Comparison of ENCODE assay signal across 23 cellular contexts in the genomic region with DNA sequence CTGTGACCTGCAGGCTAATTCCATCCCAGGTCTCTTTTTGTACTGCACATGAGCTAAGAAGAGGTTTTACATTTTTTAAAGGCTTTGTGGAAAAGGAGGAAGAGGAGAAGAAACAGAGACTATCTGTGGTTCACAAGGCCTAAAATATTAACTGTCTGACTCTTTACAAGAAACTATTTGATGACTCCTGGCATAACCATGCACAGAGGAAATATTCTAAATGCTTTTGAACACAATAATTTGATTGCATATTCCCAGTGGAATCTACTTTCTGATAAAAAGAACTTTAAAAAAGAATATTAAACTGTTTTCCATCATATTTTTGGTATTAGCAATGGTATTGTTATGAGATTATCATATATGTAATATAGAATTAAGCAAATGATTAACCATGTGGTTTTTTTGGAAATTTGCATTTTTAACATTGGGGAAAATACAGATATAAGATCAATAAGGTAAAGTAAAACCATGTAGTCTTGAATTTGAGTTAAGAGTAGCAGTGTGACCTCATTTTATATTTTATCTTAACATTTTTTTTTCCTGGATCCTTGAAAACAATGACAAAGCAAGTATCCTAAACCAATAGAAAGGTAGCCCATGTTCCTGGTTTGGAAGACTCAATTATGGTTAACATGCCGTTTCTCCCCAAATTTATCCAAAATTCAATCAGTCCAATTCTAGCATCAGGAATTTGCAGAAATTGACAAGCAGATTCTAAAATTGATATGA.
A peak's percentile ranks its signal among the peaks of the same experiment; 100 is the strongest.
DNase-seq lines count a peak whose midpoint lies in the region; FAIRE-seq and TF ChIP-seq lines count a peak whose summit lies in the region.
"Had no signal": no experiment of that assay in that cellular context is flagged by ENCODE, and none has a peak within 500 bp of the region (broad histone marks: within the 10 kb centered on the region; RNA-seq: fewer than 3 reads in every experiment).

No MANE protein-coding gene starts in this region.

- H4K20me1 ChIP-seq in OCI-LY7 (ENCODE audit: insufficient read depth, low read length), result no peaks in the 10 kb centered on the region

- H3K4me3 ChIP-seq in BJ (ENCODE audit: low read depth, low read length) (no peak overlapping the region), OCI-LY7 (ENCODE audit: low read depth, low read length, poor library complexity, severe bottlenecking) (no peak overlapping the region)
- H3K4me3 ChIP-seq: esophagus muscularis mucosa, hepatocyte, psoas muscle, spleen had no signal

- H3K4me3 Mint-ChIP-seq in osteocyte (ENCODE audit: unreplicated experiment), result no peak overlapping the region
- H3K4me3 Mint-ChIP-seq: activated CD4-positive, alpha-beta memory T cell treated with anti-CD3 and anti-CD28 coated beads for 36 hours; activated naive CD4-positive, alpha-beta T cell treated with anti-CD3 and anti-CD28 coated beads for 36 hours; natural killer cell treated with Interleukin-12 subunit alpha and Interleukin-12 subunit beta and Interleukin-15 and Interleukin-18, amount 100 ng/mL, for 72 hours had no signal

- no peak overlapping the region for H2AFZ ChIP-seq in OCI-LY7 (ENCODE audit: low read length)
- H2AFZ ChIP-seq: hepatocyte had no signal

- H3K36me3 ChIP-seq in BJ (ENCODE audit: control insufficient read depth, insufficient read depth, low read length) (no peaks in the 10 kb centered on the region), OCI-LY7 (ENCODE audit: insufficient read depth, low read length) (no peaks in the 10 kb centered on the region)
- H3K36me3 ChIP-seq: esophagus muscularis mucosa, spleen had no signal

- no peaks in the 10 kb centered on the region for H3K9me3 ChIP-seq in OCI-LY7 (ENCODE audit: low read length)
- H3K9me3 ChIP-seq: psoas muscle had no signal

- TF ChIP-seq CTCF in BJ (IDR thresholded peaks at IDR 0.05; ENCODE audit: insufficient read depth, low read depth, low read length) (no peak), osteocyte (IDR thresholded peaks at IDR 0.05) (no peak), OCI-LY7 (conservative IDR thresholded peaks at IDR 0.05; ENCODE audit: low read length) (no peak)

- H3K27me3 ChIP-seq in BJ (ENCODE audit: control insufficient read depth, insufficient read depth, low read length), result no peaks in the 10 kb centered on the region
- H3K27me3 ChIP-seq: esophagus muscularis mucosa, hepatocyte, spleen had no signal

- intact Hi-C loops in OCI-LY7 (cut with micrococcal nuclease; ENCODE audit: unreplicated experiment), result no loop called here

- H3K27me3 Mint-ChIP-seq in osteocyte (ENCODE audit: unreplicated experiment), result no peaks in the 10 kb centered on the region

- peak; percentile 92 for FAIRE-seq in RCC 7860 (lab: Jason Lieb, UNC)
- FAIRE-seq: keratinocyte had no signal

- H3K9me2 ChIP-seq in OCI-LY7 (ENCODE audit: insufficient read depth, low read length), result no peaks in the 10 kb centered on the region

- H3K36me3 Mint-ChIP-seq in osteocyte (ENCODE audit: unreplicated experiment), result no peaks in the 10 kb centered on the region
- H3K36me3 Mint-ChIP-seq: activated CD4-positive, alpha-beta memory T cell treated with anti-CD3 and anti-CD28 coated beads for 36 hours; natural killer cell treated with Interleukin-12 subunit alpha and Interleukin-12 subunit beta and Interleukin-15 and Interleukin-18, amount 100 ng/mL, for 72 hours had no signal

- H3K27ac Mint-ChIP-seq in osteocyte (ENCODE audit: unreplicated experiment), result peak overlapping the region; percentile 76
- H3K27ac Mint-ChIP-seq: activated CD4-positive, alpha-beta memory T cell treated with anti-CD3 and anti-CD28 coated beads for 36 hours; activated naive CD4-positive, alpha-beta T cell treated with anti-CD3 and anti-CD28 coated beads for 36 hours; natural killer cell treated with Interleukin-12 subunit alpha and Interleukin-12 subunit beta and Interleukin-15 and Interleukin-18, amount 100 ng/mL, for 72 hours had no signal

- no TSS peak for BruUV-seq in OCI-LY7 (replicated peaks; lab: Mats Ljungman, UMichigan)

- POLR2A ChIA-PET in BJ (lab: Charles Lee), result interaction anchor here (0.7 kb wide), 1 partner anchor 260 kb away, joined by 13 read pairs; no protein-coding TSS in a partner anchor
- POLR2A ChIA-PET in OCI-LY7 (lab: Charles Lee), result no interaction called here

- H3K27ac ChIP-seq in OCI-LY7 (ENCODE audit: low read depth, low read length, poor library complexity, severe bottlenecking), result no peak overlapping the region
- H3K27ac ChIP-seq: esophagus muscularis mucosa, hepatocyte, psoas muscle, spleen had no signal

- H3K4me1 ChIP-seq in OCI-LY7 (ENCODE audit: insufficient read depth, low read length, poor library complexity, severe bottlenecking), result no peaks in the 10 kb centered on the region
- H3K4me1 ChIP-seq: psoas muscle, spleen had no signal

- DNase-seq in BJ (ENCODE audit: low read depth) (peak; percentile 63), RCC 7860 (ENCODE audit: low spot score) (peak; percentile 87), fibroblast of gingiva (ENCODE audit: low read depth) (peak; percentile 14), osteocyte (ENCODE audit: extremely low spot score, unreplicated experiment) (no peak), NCI-H146 (lab: John Stamatoyannopoulos, UW) (no peak), cerebellar nuclear complex (lab: John Stamatoyannopoulos, UW) (no peak), OCI-LY7 (ENCODE audit: low spot score) (no peak)
- DNase-seq in activated T-cell treated with anti-CD3 and anti-CD28 coated beads, Interleukin-2, amount 50 U/mL, for 48 hours, result no peak
- DNase-seq: activated CD4-positive, alpha-beta memory T cell treated with anti-CD3 and anti-CD28 coated beads for 36 hours; activated naive CD4-positive, alpha-beta T cell treated with anti-CD3 and anti-CD28 coated beads for 36 hours; C1 segment of cervical spinal cord; DMS153; mammary epithelial cell; MM.1S; NCI-H187 treated with DMSO at 0.1 percent for 48 hours; NK-92 treated with Interleukin-12 subunit alpha and Interleukin-12 subunit beta, amount 100 ng/mL, for 24 hours; psoas muscle; spleen; T-helper 2 cell had no signal

- peaks cover 5% of the 10 kb centered on the region for H3K9me3 Mint-ChIP-seq in osteocyte (ENCODE audit: unreplicated experiment)
- H3K9me3 Mint-ChIP-seq: activated CD4-positive, alpha-beta memory T cell treated with anti-CD3 and anti-CD28 coated beads for 36 hours; activated naive CD4-positive, alpha-beta T cell treated with anti-CD3 and anti-CD28 coated beads for 36 hours; natural killer cell treated with Interleukin-12 subunit alpha and Interleukin-12 subunit beta and Interleukin-15 and Interleukin-18, amount 100 ng/mL, for 72 hours had no signal

- no peaks in the 10 kb centered on the region for H3K79me2 ChIP-seq in OCI-LY7 (ENCODE audit: insufficient read depth, low read depth, low read length)
- H3K79me2 ChIP-seq: hepatocyte had no signal

- H3K4me1 Mint-ChIP-seq in osteocyte (ENCODE audit: unreplicated experiment), result peaks cover 49% of the 10 kb centered on the region

- CTCF ChIA-PET in BJ (lab: Yijun Ruan, JAX), result interaction anchor here (1.5 kb wide), 1 partner anchor 19 kb away, joined by 3 read pairs; no protein-coding TSS in a partner anchor
- CTCF ChIA-PET in OCI-LY7 (lab: Charles Lee; ENCODE audit: unreplicated experiment), result no interaction called here

- no peak overlapping the region for H3K4me2 ChIP-seq in OCI-LY7 (ENCODE audit: low read length)
- H3K4me2 ChIP-seq: hepatocyte had no signal

Comparison
In these comparisons a context has a peak if more than half of its experiments do, and no peak if none do; other contexts are left out.
1. DNase-seq: peak in BJ (single experiment), RCC 7860 (single experiment) and fibroblast of gingiva (single experiment); none in osteocyte (single experiment), NCI-H146 (single experiment), cerebellar nuclear complex (0 of 2), OCI-LY7 (single experiment) and activated T-cell treated with anti-CD3 and anti-CD28 coated beads, Interleukin-2, amount 50 U/mL, for 48 hours (0 of 2).